ENCODE assay signal across 24 cellular contexts in genomic region chr3:128364291-128364690, GRCh38.
"Had no signal": no experiment of that assay in that cellular context is flagged by ENCODE, and none has a peak within 500 bp of the region (broad histone marks: within the 10 kb centered on the region; RNA-seq: fewer than 3 reads in every experiment).

No MANE protein-coding gene starts in this region.

- FAIRE-seq: astrocyte had no signal

- H3K27me3 ChIP-seq: colonic mucosa, dorsolateral prefrontal cortex, esophagus squamous epithelium, gastrocnemius medialis, sigmoid colon, upper lobe of right lung had no signal

- H3K36me3 ChIP-seq: colonic mucosa, gastrocnemius medialis, sigmoid colon, upper lobe of right lung had no signal

- DNase-seq: activated CD4-positive, alpha-beta memory T cell treated with anti-CD3 and anti-CD28 coated beads for 36 hours; activated CD4-positive, alpha-beta T cell treated with anti-CD3 and anti-CD28 coated beads for 4 hours; activated CD4-positive, CD25-positive, alpha-beta regulatory T cell; activated CD8-positive, alpha-beta memory T cell treated with anti-CD3 and anti-CD28 coated beads, Interleukin-2, amount 10 ng/mL, durations not matched to agents 7 days and 5 days; activated gamma-delta T cell treated with Interleukin-2 at 50 U/mL for 16 hours; activated T-cell treated with anti-CD3 and anti-CD28 coated beads for 4 hours; colonic mucosa; dorsolateral prefrontal cortex; effector memory CD8-positive, alpha-beta T cell; esophagus squamous epithelium; gastrocnemius medialis; hippocampal formation; midbrain; occipital lobe; sigmoid colon; stimulated activated CD4-positive, alpha-beta T cell treated with anti-CD3 and anti-CD28 coated beads, Interleukin-4, amount 100 ng/mL, for 1 hour; stimulated activated naive CD4-positive, alpha-beta T cell treated with Interleukin-2 at 50 U/mL for 16 hours; T1000; upper lobe of right lung had no signal

- ATAC-seq: activated CD8-positive, alpha-beta memory T cell treated with anti-CD3 and anti-CD28 coated beads, Interleukin-2, amount 10 ng/mL, durations not matched to agents 7 days and 5 days; effector memory CD8-positive, alpha-beta T cell; gastrocnemius medialis; natural killer cell treated with Interleukin-12 subunit alpha and Interleukin-12 subunit beta and Interleukin-15 and Interleukin-18, amount 100 ng/mL, for 72 hours; upper lobe of right lung had no signal

- H3K36me3 Mint-ChIP-seq: activated CD4-positive, alpha-beta memory T cell treated with anti-CD3 and anti-CD28 coated beads for 36 hours; activated CD8-positive, alpha-beta memory T cell treated with anti-CD3 and anti-CD28 coated beads, Interleukin-2, amount 10 ng/mL, durations not matched to agents 7 days and 5 days; natural killer cell treated with Interleukin-12 subunit alpha and Interleukin-12 subunit beta and Interleukin-15 and Interleukin-18, amount 100 ng/mL, for 72 hours had no signal

- H3K27me3 Mint-ChIP-seq: activated CD4-positive, alpha-beta memory T cell treated with anti-CD3 and anti-CD28 coated beads for 36 hours; activated CD8-positive, alpha-beta memory T cell treated with anti-CD3 and anti-CD28 coated beads, Interleukin-2, amount 10 ng/mL, durations not matched to agents 7 days and 5 days; activated naive CD4-positive, alpha-beta T cell treated with anti-CD3 and anti-CD28 coated beads, Interleukin-2, amount 50 U/mL, for 24 hours; central memory CD8-positive, alpha-beta T cell; effector memory CD8-positive, alpha-beta T cell; natural killer cell treated with Interleukin-12 subunit alpha and Interleukin-12 subunit beta and Interleukin-15 and Interleukin-18, amount 100 ng/mL, for 72 hours had no signal

- H3K4me3 ChIP-seq: colonic mucosa, dorsolateral prefrontal cortex, esophagus squamous epithelium, gastrocnemius medialis, sigmoid colon, smooth muscle cell, upper lobe of right lung had no signal

- H3K27ac ChIP-seq: colonic mucosa, dorsolateral prefrontal cortex, esophagus squamous epithelium, sigmoid colon, upper lobe of right lung had no signal

- H3K4me3 Mint-ChIP-seq: activated CD4-positive, alpha-beta memory T cell treated with anti-CD3 and anti-CD28 coated beads for 36 hours; activated CD8-positive, alpha-beta memory T cell treated with anti-CD3 and anti-CD28 coated beads, Interleukin-2, amount 10 ng/mL, durations not matched to agents 7 days and 5 days; activated naive CD4-positive, alpha-beta T cell treated with anti-CD3 and anti-CD28 coated beads, Interleukin-2, amount 50 U/mL, for 24 hours; central memory CD8-positive, alpha-beta T cell; effector memory CD8-positive, alpha-beta T cell; natural killer cell treated with Interleukin-12 subunit alpha and Interleukin-12 subunit beta and Interleukin-15 and Interleukin-18, amount 100 ng/mL, for 72 hours had no signal

- H3K9me3 Mint-ChIP-seq: activated CD4-positive, alpha-beta memory T cell treated with anti-CD3 and anti-CD28 coated beads for 36 hours; activated naive CD4-positive, alpha-beta T cell treated with anti-CD3 and anti-CD28 coated beads, Interleukin-2, amount 50 U/mL, for 24 hours; central memory CD8-positive, alpha-beta T cell; effector memory CD8-positive, alpha-beta T cell; natural killer cell treated with Interleukin-12 subunit alpha and Interleukin-12 subunit beta and Interleukin-15 and Interleukin-18, amount 100 ng/mL, for 72 hours had no signal

- H3K4me1 ChIP-seq: colonic mucosa had no signal

- H3K9me3 ChIP-seq: colonic mucosa, esophagus squamous epithelium, gastrocnemius medialis, sigmoid colon, upper lobe of right lung had no signal

- H3K27ac Mint-ChIP-seq: activated CD4-positive, alpha-beta memory T cell treated with anti-CD3 and anti-CD28 coated beads for 36 hours; activated CD8-positive, alpha-beta memory T cell treated with anti-CD3 and anti-CD28 coated beads, Interleukin-2, amount 10 ng/mL, durations not matched to agents 7 days and 5 days; activated naive CD4-positive, alpha-beta T cell treated with anti-CD3 and anti-CD28 coated beads, Interleukin-2, amount 50 U/mL, for 24 hours had no signal

- H3K4me1 Mint-ChIP-seq: activated naive CD4-positive, alpha-beta T cell treated with anti-CD3 and anti-CD28 coated beads, Interleukin-2, amount 50 U/mL, for 24 hours had no signal

- H3K4me2 ChIP-seq: smooth muscle cell had no signal
